In genomic region chr1:208587110-208587509, GRCh38 we compare ENCODE assay signal across 11 cellular contexts.
DNase-seq lines count a peak whose midpoint lies in the region; ATAC-seq, FAIRE-seq and TF ChIP-seq lines count a peak whose summit lies in the region.
"Had no signal": no experiment of that assay in that cellular context is flagged by ENCODE, and none has a peak within 500 bp of the region (broad histone marks: within the 10 kb centered on the region; RNA-seq: fewer than 3 reads in every experiment).

No MANE protein-coding gene starts in this region.

- H3K27me3 ChIP-seq in SK-N-SH (ENCODE audit: insufficient read depth) (no peaks in the 10 kb centered on the region), HAP-1 (ENCODE audit: low read depth) (no peaks in the 10 kb centered on the region)
- H3K27me3 ChIP-seq: testis had no signal

- peaks cover 0 to 14% of the 10 kb centered on the region in 2 experiments; a peak in 2 of 4 replicates for H3K4me1 ChIP-seq in SK-N-SH (ENCODE audit: control insufficient read depth in 1 of 2, insufficient read depth in 2 of 2, low read depth in 1 of 2, low read length in 1 of 2)
- no peaks in the 10 kb centered on the region for H3K4me1 ChIP-seq in HAP-1
- H3K4me1 ChIP-seq: testis had no signal

- ATAC-seq in GM21825 (IDR thresholded peaks at IDR 0.05; ENCODE audit: unreplicated experiment) = peak; percentile 99
- peak; percentile 77 for ATAC-seq in HG03159 (IDR thresholded peaks at IDR 0.05; ENCODE audit: unreplicated experiment)

- no peaks in the 10 kb centered on the region for H4K20me1 ChIP-seq in SK-N-SH (ENCODE audit: insufficient read depth)

- TF ChIP-seq CTCF in GM10248 (IDR thresholded peaks at IDR 0.05; ENCODE audit: control extremely low read depth, extremely low read depth, low read depth, missing control alignments) (no peak), SK-N-SH (IDR thresholded peaks at IDR 0.05) (no peak)

- no peak overlapping the region for H3K4me2 ChIP-seq in SK-N-SH

- FAIRE-seq in GM19239 (lab: Jason Lieb, UNC) = peak; percentile 51

- H3K36me3 ChIP-seq in SK-N-SH (replicated peaks in 1 of 2; ENCODE audit: control insufficient read depth in 1 of 2, insufficient read depth in 2 of 2, low read length in 1 of 2) = no peaks in the 10 kb centered on the region
- H3K36me3 ChIP-seq in HAP-1 (replicated peaks) = no peaks in the 10 kb centered on the region

- DNase-seq in GM10248 (ENCODE audit: extremely low spot score) = peak; percentile 26
- peak; percentile 44 for DNase-seq in GM19239 (ENCODE audit: insufficient read length, low spot score)
- no peak for DNase-seq in SK-N-SH
- no peak for DNase-seq in NK-92 (lab: John Stamatoyannopoulos, UW; ENCODE audit: unreplicated experiment)
- no peak for DNase-seq in HAP-1 (ENCODE audit: low spot score in 2 of 2)
- DNase-seq in effector CD4-positive, alpha-beta T cell = no peak
- DNase-seq: activated CD4-positive, alpha-beta memory T cell treated with anti-CD3 and anti-CD28 coated beads, Interleukin-2, amount 10 ng/mL, durations not matched to agents 7 days and 5 days; DMS 273 treated with DMSO at 0.1 percent for 48 hours; testis had no signal

- H3K79me2 ChIP-seq in SK-N-SH (ENCODE audit: insufficient read depth) = no peaks in the 10 kb centered on the region

- in situ Hi-C loops in HAP-1 (cut with MboI; ENCODE audit: low sequenced_read_pairs) = no loop called here

- no peak for TF ChIP-seq RAD21 in SK-N-SH (IDR thresholded peaks at IDR 0.05; ENCODE audit: low read length)

- H3K4me3 ChIP-seq in SK-N-SH (ENCODE audit: low read depth in 2 of 2, low read length in 1 of 2) (no peak overlapping the region), HAP-1 (no peak overlapping the region)
- H3K4me3 ChIP-seq: testis had no signal

- no peaks in the 10 kb centered on the region for H3F3A ChIP-seq in SK-N-SH (replicated peaks; ENCODE audit: insufficient read depth)

- no peak overlapping the region for H2AFZ ChIP-seq in SK-N-SH (ENCODE audit: low read depth)

- POLR2A ChIA-PET in GM10248 (lab: Yijun Ruan, JAX) (no interaction called here), SK-N-SH (lab: Yijun Ruan, JAX) (interaction anchor here (0.6 kb wide), 1 partner anchor 195 kb away, joined by 3 read pairs; no protein-coding TSS in a partner anchor)

- H3K27ac ChIP-seq in SK-N-SH (ENCODE audit: low read depth in 2 of 2, low read length in 1 of 2) = peak overlapping the region in 1 of 2 experiments; percentile 51; a peak in 1 of 4 replicates
- H3K27ac ChIP-seq: testis had no signal

- H3K9me3 ChIP-seq in SK-N-SH (no peaks in the 10 kb centered on the region), HAP-1 (no peaks in the 10 kb centered on the region)
- H3K9me3 ChIP-seq: testis had no signal

- no peak for TF ChIP-seq EP300 in SK-N-SH (IDR thresholded peaks at IDR 0.05; ENCODE audit: borderline replicate concordance in 1 of 2, low read depth in 1 of 2, low read length in 1 of 2)

- no peaks in the 10 kb centered on the region for H3K9me2 ChIP-seq in SK-N-SH

- no peak overlapping the region for H3K9ac ChIP-seq in SK-N-SH

- CTCF ChIA-PET in GM10248 (lab: Yijun Ruan, JAX) (interaction anchor here (0.8 to 1.5 kb wide), 5 partner anchors 9 to 661 kb away, joined by 3 read pairs; no protein-coding TSS in a partner anchor), SK-N-SH (lab: Yijun Ruan, JAX) (interaction anchor here (0.8 to 1.0 kb wide), 2 partner anchors 8 to 620 kb away, joined by 3 to 4 read pairs; no protein-coding TSS in a partner anchor)

- WGBS in SK-N-SH (ENCODE audit: low lambda C conversion rate) = 65% methylated on average over 2 of the region's 2 CpGs

TF ChIP-seq in SK-N-SH, 30 proteins besides CTCF, POLR2A, EP300 and RAD21:
- TF ChIP-seq YY1 (IDR thresholded peaks at IDR 0.05; ENCODE audit: low read depth) (no peak), USF1 (IDR thresholded peaks at IDR 0.05; ENCODE audit: borderline replicate concordance, low read depth) (no peak), GATA2 (CRISPR knock-in tag; IDR thresholded peaks at IDR 0.05) (no peak), NFIC (IDR thresholded peaks at IDR 0.05; ENCODE audit: borderline replicate concordance) (no peak), GABPA (IDR thresholded peaks at IDR 0.05; ENCODE audit: low read depth) (no peak)

Comparison
In these comparisons a context has a peak if more than half of its experiments do, and no peak if none do; other contexts are left out.
1. DNase-seq: peak in GM10248 (single experiment) and GM19239 (single experiment); none in SK-N-SH (single experiment), NK-92 (single experiment), HAP-1 (0 of 2) and effector CD4-positive, alpha-beta T cell (single experiment).